21 cellular contexts compared by ENCODE assay signal in the genomic region with DNA sequence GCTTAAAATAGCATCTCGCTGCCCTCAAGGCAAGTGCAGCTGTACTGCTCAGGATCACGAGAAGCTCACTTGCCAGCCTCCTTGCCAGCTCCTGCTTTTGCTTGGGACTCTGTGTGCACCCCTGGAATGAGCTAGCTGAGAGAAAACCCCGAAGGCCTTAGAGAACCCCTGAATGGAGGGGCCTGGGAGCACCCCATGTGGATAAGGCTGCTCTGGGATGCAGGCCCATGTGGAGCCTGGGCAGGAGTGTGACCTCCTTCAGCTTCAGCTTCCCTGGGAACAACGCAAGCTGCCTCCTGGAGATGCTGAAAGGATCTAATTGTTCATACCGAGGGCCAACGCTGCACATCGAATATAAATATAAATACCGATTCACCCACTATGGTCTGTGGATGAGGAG.
DNase-seq lines count a peak whose midpoint lies in the region; TF ChIP-seq lines count a peak whose summit lies in the region.
"Had no signal": no experiment of that assay in that cellular context is flagged by ENCODE, and none has a peak within 500 bp of the region (broad histone marks: within the 10 kb centered on the region; RNA-seq: fewer than 3 reads in every experiment).

No MANE protein-coding gene starts in this region.

- H3K4me1 ChIP-seq in CD8-positive, alpha-beta memory T cell (ENCODE audit: insufficient read depth, low read length) = no peaks in the 10 kb centered on the region
- H3K4me1 ChIP-seq: A549 had no signal

- intact Hi-C loops in dorsolateral prefrontal cortex (cut with DNase I) = loop anchor here in 1 of 2 donors (5.0 kb wide), 1 partner anchor 110 kb away; a partner anchor contains a TSS

- no peak for TF ChIP-seq CTCF in dorsolateral prefrontal cortex (IDR thresholded peaks at IDR 0.05 in 54 of 56, conservative IDR thresholded peaks at IDR 0.05 in 2 of 56; ENCODE audit: low read depth in 1 of 56, partially characterized antibody in 56 of 56)

- no peaks in the 10 kb centered on the region for H3K36me3 Mint-ChIP-seq in CD8-positive, alpha-beta memory T cell
- H3K36me3 Mint-ChIP-seq: CD8-positive, alpha-beta T cell had no signal

- POLR2A ChIA-PET in CD8-positive, alpha-beta memory T cell (lab: Charles Lee) = no interaction called here

- peak; percentile 45 for DNase-seq in activated CD8-positive, alpha-beta memory T cell treated with anti-CD3 and anti-CD28 coated beads for 24 hours
- DNase-seq in activated CD8-positive, alpha-beta memory T cell treated with anti-CD3 and anti-CD28 coated beads, Interleukin-2, amount 50 U/mL, for 4 hours = no peak
- DNase-seq in GDM1 (lab: John Stamatoyannopoulos, UW) = peak; percentile 6
- DNase-seq in dorsolateral prefrontal cortex = no peak
- DNase-seq in mesenteric fat pad (ENCODE audit: low spot score) = peak; percentile 49
- no peak for DNase-seq in NCI-H2029 (lab: John Stamatoyannopoulos, UW)
- no peak for DNase-seq in CD8-positive, alpha-beta memory T cell
- DNase-seq in H7 = no peak
- DNase-seq: AML-193; CD4-positive, alpha-beta T cell; COR-L47; DMS 273 treated with DMSO at 0.1 percent for 48 hours; DMS79; DND-41; GF-D8 had no signal

- H3K9me3 ChIP-seq in CD8-positive, alpha-beta memory T cell (ENCODE audit: low read length) = no peaks in the 10 kb centered on the region
- H3K9me3 ChIP-seq: A549 had no signal

- no peak overlapping the region for H3K4me3 Mint-ChIP-seq in CD8-positive, alpha-beta memory T cell
- H3K4me3 Mint-ChIP-seq: B cell; CD4-positive, alpha-beta T cell; CD8-positive, alpha-beta T cell had no signal

- H3K9me3 Mint-ChIP-seq in CD8-positive, alpha-beta memory T cell = no peaks in the 10 kb centered on the region
- H3K9me3 Mint-ChIP-seq: CD4-positive, alpha-beta T cell; CD8-positive, alpha-beta T cell had no signal

- H3K27me3 ChIP-seq in dorsolateral prefrontal cortex (peaks cover 0 to 3% (median 0%) of the 10 kb centered on the region in 45 donors), H7 (ENCODE audit: control insufficient read depth, insufficient read depth, low read length) (no peaks in the 10 kb centered on the region)
- no peaks in the 10 kb centered on the region for H3K27me3 ChIP-seq in CD8-positive, alpha-beta memory T cell (ENCODE audit: insufficient read depth, low read length, poor library complexity, severe bottlenecking)
- H3K27me3 ChIP-seq: BLaER1 treated with 17β-estradiol and CSF1 and Interleukin-3, amounts not matched to agents 10 nM and 100 nM had no signal

- CTCF ChIA-PET in CD8-positive, alpha-beta memory T cell (lab: Charles Lee) = no interaction called here

- peaks cover 6 to 19% of the 10 kb centered on the region in 2 donors for H3K27me3 Mint-ChIP-seq in CD8-positive, alpha-beta memory T cell

- H3K27ac ChIP-seq in dorsolateral prefrontal cortex = peak overlapping the region in 33 of 59 donors; percentile 7 to 77 (median 47)
- H3K27ac ChIP-seq in CD8-positive, alpha-beta memory T cell (ENCODE audit: low read depth, low read length) = no peak overlapping the region
- H3K27ac ChIP-seq: 22Rv1; A549; BLaER1 treated with 17β-estradiol and CSF1 and Interleukin-3, amounts not matched to agents 10 nM and 100 nM; C4-2B had no signal

- H3K4me1 Mint-ChIP-seq in CD8-positive, alpha-beta memory T cell = no peaks in the 10 kb centered on the region
- H3K4me1 Mint-ChIP-seq: B cell had no signal

- H3K36me3 ChIP-seq in CD8-positive, alpha-beta memory T cell (ENCODE audit: insufficient read depth, low read length) = no peaks in the 10 kb centered on the region
- no peaks in the 10 kb centered on the region for H3K36me3 ChIP-seq in H7 (replicated peaks; ENCODE audit: control insufficient read depth, insufficient read depth, low read length)
- H3K36me3 ChIP-seq: BLaER1 treated with 17β-estradiol and CSF1 and Interleukin-3, amounts not matched to agents 10 nM and 100 nM had no signal

- H3K27ac Mint-ChIP-seq in CD8-positive, alpha-beta memory T cell = no peak overlapping the region
- H3K27ac Mint-ChIP-seq: B cell; CD4-positive, alpha-beta T cell; CD8-positive, alpha-beta T cell had no signal

- H3K4me3 ChIP-seq in dorsolateral prefrontal cortex (no peak overlapping the region), H7 (ENCODE audit: insufficient read depth, low read depth, low read length) (no peak overlapping the region)
- H3K4me3 ChIP-seq in CD8-positive, alpha-beta memory T cell (ENCODE audit: low read length) = no peak overlapping the region
- H3K4me3 ChIP-seq: A549; BLaER1 treated with 17β-estradiol and CSF1 and Interleukin-3, amounts not matched to agents 10 nM and 100 nM had no signal

Comparison
In these comparisons a context has a peak if more than half of its experiments do, and no peak if none do; other contexts are left out.
1. DNase-seq: peak in activated CD8-positive, alpha-beta memory T cell treated with anti-CD3 and anti-CD28 coated beads for 24 hours (single experiment), GDM1 (single experiment) and mesenteric fat pad (single experiment); none in activated CD8-positive, alpha-beta memory T cell treated with anti-CD3 and anti-CD28 coated beads, Interleukin-2, amount 50 U/mL, for 4 hours (single experiment), dorsolateral prefrontal cortex (0 of 10), NCI-H2029 (single experiment), CD8-positive, alpha-beta memory T cell (0 of 5) and H7 (single experiment).